In genomic region chr4:73874386-73874785, GRCh38 we compare ENCODE assay signal across 18 cellular contexts.
"Had no signal": no experiment of that assay in that cellular context is flagged by ENCODE, and none has a peak within 500 bp of the region (broad histone marks: within the 10 kb centered on the region; RNA-seq: fewer than 3 reads in every experiment).

No MANE protein-coding gene starts in this region.

- H3K36me3 ChIP-seq: colonic mucosa, heart left ventricle, tibial nerve had no signal

- DNase-seq: colonic mucosa; dermis blood vessel endothelial cell; endodermal cell; heart left ventricle; hippocampal formation; islet precursor cell; mammary epithelial cell; naive thymus-derived CD4-positive, alpha-beta T cell; nephron progenitor cell; posterior cingulate gyrus; stimulated activated CD4-positive, alpha-beta T cell treated with anti-CD3 and anti-CD28 coated beads, Interleukin-2, amount 100 ng/mL, for 24 hours; stimulated activated CD4-positive, alpha-beta T cell treated with anti-CD3 and anti-CD28 coated beads, Interleukin-4, amount 100 ng/mL, for 4 hours; stimulated activated naive B cell treated with anti-CD40 and anti-IgM and Interleukin-4, amounts not matched to agents 10 μg/mL and 1 μg/mL and 100 μg/mL, for 72 hours; stimulated activated naive CD8-positive, alpha-beta T cell treated with anti-CD3 and anti-CD28 coated beads, Interleukin-15, amount 100 ng/mL, for 72 hours; testis had no signal

- H3K27me3 ChIP-seq: colonic mucosa, testis had no signal

- H3K4me3 ChIP-seq: colonic mucosa, heart left ventricle, testis, tibial nerve had no signal

- H3K27ac ChIP-seq: colonic mucosa, testis, tibial nerve had no signal

- FAIRE-seq: endothelial cell of umbilical vein, frontal cortex had no signal

- H3K9me3 ChIP-seq: colonic mucosa, heart left ventricle, testis, tibial nerve had no signal

- H3K4me1 ChIP-seq: colonic mucosa, testis had no signal
